ENCODE assay signal across 27 cellular contexts in the genomic region with DNA sequence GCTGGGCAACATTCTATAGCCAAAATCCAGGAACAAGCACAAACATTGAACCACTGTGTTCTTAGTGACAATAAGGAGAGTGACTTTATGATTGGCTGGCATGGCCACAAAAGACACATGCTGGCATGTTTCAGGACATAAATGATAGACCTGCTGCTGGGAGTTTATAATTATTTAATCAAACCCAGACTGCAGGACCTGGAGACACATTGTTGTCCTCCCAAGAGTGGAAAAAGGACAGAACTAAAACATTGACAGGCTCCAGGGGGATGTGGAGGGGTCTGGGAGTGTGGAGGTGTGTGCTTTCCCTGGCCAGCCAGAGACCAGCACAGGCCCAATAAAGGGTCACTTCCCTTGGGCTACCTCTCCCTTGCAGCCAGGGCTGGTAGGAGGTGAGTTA.
"Had no signal": no experiment of that assay in that cellular context is flagged by ENCODE, and none has a peak within 500 bp of the region (broad histone marks: within the 10 kb centered on the region; RNA-seq: fewer than 3 reads in every experiment).

No MANE protein-coding gene starts in this region.

- H3K27me3 ChIP-seq: ascending aorta, colonic mucosa, gastroesophageal sphincter, ovary, sigmoid colon, upper lobe of left lung, vagina had no signal

- H3K4me1 ChIP-seq: ascending aorta, colonic mucosa, gastroesophageal sphincter, psoas muscle, sigmoid colon, upper lobe of left lung, vagina had no signal

- H3K27ac ChIP-seq: ascending aorta, cardiac muscle cell, colonic mucosa, gastroesophageal sphincter, ovary, psoas muscle, sigmoid colon, thoracic aorta, upper lobe of left lung, vagina had no signal

- DNase-seq: activated CD4-positive, alpha-beta T cell treated with anti-CD3 and anti-CD28 coated beads for 4 hours; activated CD4-positive, alpha-beta T cell treated with anti-CD3 and anti-CD28 coated beads, Interleukin-2, amount 50 U/mL, for 4 hours; activated effector memory CD4-positive, alpha-beta T cell treated with anti-CD3 and anti-CD28 coated beads, Interleukin-2, amount 50 U/mL, for 16 hours; activated naive CD4-positive, alpha-beta T cell treated with anti-CD3 and anti-CD28 coated beads for 36 hours; activated naive CD8-positive, alpha-beta T cell treated with anti-CD3 and anti-CD28 coated beads, Interleukin-2, amount 10 ng/mL, durations not matched to agents 7 days and 5 days; activated T-cell treated with anti-CD3 and anti-CD28 coated beads for 4 hours; cerebellar nuclear complex; colonic mucosa; effector CD8-positive, alpha-beta T cell; hypothalamus; immature natural killer cell; kidney; left colon; mammary epithelial cell; naive B cell; nephron progenitor cell; ovary; psoas muscle; sigmoid colon; small intestine; stimulated activated CD4-positive, alpha-beta T cell treated with anti-CD3 and anti-CD28 coated beads, Interleukin-4, amount 100 ng/mL, for 24 hours; upper lobe of left lung had no signal

- H3K4me3 ChIP-seq: ascending aorta, cardiac muscle cell, colonic mucosa, gastroesophageal sphincter, ovary, psoas muscle, sigmoid colon, thoracic aorta, upper lobe of left lung, vagina had no signal

- H3K36me3 ChIP-seq: ascending aorta, cardiac muscle cell, colonic mucosa, gastroesophageal sphincter, ovary, sigmoid colon, thoracic aorta, upper lobe of left lung, vagina had no signal

- H3K9me3 ChIP-seq: ascending aorta, colonic mucosa, gastroesophageal sphincter, ovary, psoas muscle, sigmoid colon, thoracic aorta, upper lobe of left lung, vagina had no signal
